Comparison of ENCODE assay signal across 8 cellular contexts in the genomic region with DNA sequence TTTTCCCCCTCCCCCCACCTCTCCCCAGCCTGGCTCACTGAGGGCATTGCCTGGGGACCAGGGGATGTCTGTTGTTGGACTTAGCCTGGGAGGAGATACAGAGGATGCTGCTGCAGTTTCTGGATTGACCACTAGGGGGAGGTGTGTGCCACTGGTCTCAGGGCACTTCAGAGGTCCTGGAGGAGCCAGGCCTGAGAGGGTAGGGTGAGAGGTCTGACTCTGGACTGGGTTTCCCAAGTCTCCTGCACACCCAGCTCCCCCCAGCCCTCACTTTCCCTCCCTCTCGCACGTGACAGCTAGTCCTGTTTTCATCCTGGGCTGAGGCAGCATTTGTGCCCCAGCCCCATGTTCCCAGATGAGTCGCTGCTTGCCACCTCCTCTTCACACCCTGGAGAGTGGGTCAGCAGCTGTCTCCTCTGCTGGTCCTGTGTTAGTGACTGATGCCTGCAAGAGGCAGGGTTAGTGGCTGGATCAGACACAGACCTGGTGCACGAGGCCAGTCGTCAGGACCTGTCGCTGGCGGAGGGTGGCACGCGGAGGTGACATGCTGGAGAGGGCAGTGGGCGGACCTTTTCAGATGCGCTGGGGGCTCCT. TPM values are rescaled to one million over a fixed set of nuclear protein-coding genes. Genes with fewer than 3 reads are reported as not detected.
DNase-seq lines count a peak whose midpoint lies in the region; ATAC-seq and TF ChIP-seq lines count a peak whose summit lies in the region.

No MANE protein-coding gene starts in this region.

- H3K27me3 ChIP-seq in SJSA1 (replicated peaks) (no peaks in the 10 kb centered on the region), ovary (no peaks in the 10 kb centered on the region), transverse colon (no peaks in the 10 kb centered on the region)

- DNase-seq in DMS114 treated with DMSO at 0.1 percent for 48 hours (lab: John Stamatoyannopoulos, UW; ENCODE audit: unreplicated experiment) (peak; percentile 44), SJSA1 (ENCODE audit: low read depth in 1 of 2, low spot score in 2 of 2) (peak; percentile 82 to 89), germinal center (ENCODE audit: low spot score) (peak; percentile 76), ovary (peak; percentile 27 to 57 (median 56)), transverse colon (peak; percentile 80)
- peak; percentile 74 for DNase-seq in activated gamma-delta T cell treated with anti-CD3 and anti-CD28 coated beads, Interleukin-2, amount 50 U/mL, for 16 hours (ENCODE audit: low read depth)

- WGBS in ovary, 3 donors = 82 to 88% (median 85%) methylated on average over 11 of the region's 11 CpGs
- WGBS in transverse colon (ENCODE audit: low coverage in 1 of 2), 2 donors = 78% methylated on average over 11 of the region's 11 CpGs; no CpG with 5 or more reads in 1 of the 2 donors

- peak; percentile 75 for TF ChIP-seq RAD21 in Ishikawa (IDR thresholded peaks at IDR 0.05; ENCODE audit: low read depth)

- H3K4me3 ChIP-seq in SJSA1 = no peak overlapping the region
- no peak overlapping the region for H3K4me3 ChIP-seq in ovary
- H3K4me3 ChIP-seq in transverse colon = no peak overlapping the region

- H3K27ac ChIP-seq in SJSA1 = no peak overlapping the region
- no peak overlapping the region for H3K27ac ChIP-seq in ovary
- H3K27ac ChIP-seq in transverse colon = no peak overlapping the region

- intact Hi-C loops in ovary (cut with DNase I) (loop anchor here in 3 of 4 donors (5.0 to 10.0 kb wide), 2 partner anchors 478 to 480 kb away; no protein-coding TSS in a partner anchor), transverse colon (cut with DNase I; ENCODE audit: low total_unique reads) (no loop called here)

- in situ Hi-C loops in transverse colon (cut with MboI; ENCODE audit: low pct_ligation_motif_present in 1 of 4, low pct_unique_long_range_greater_than_20kb in 1 of 4, low sequenced_read_pairs in 3 of 4) = no loop called here

- peak; percentile 69 for ATAC-seq in GM21390 (IDR thresholded peaks at IDR 0.05; ENCODE audit: unreplicated experiment)

- TF ChIP-seq CTCF in ovary (IDR thresholded peaks at IDR 0.05) (peak in 2 of 3 donors; percentile 35 to 42), transverse colon (IDR thresholded peaks at IDR 0.05) (peak; percentile 70 to 98 (median 90))

- no peaks in the 10 kb centered on the region for H3K4me1 ChIP-seq in SJSA1 (replicated peaks)
- H3K4me1 ChIP-seq in ovary (ENCODE audit: insufficient read depth) = no peaks in the 10 kb centered on the region
- no peaks in the 10 kb centered on the region for H3K4me1 ChIP-seq in transverse colon

- H3K9me3 ChIP-seq in SJSA1 (replicated peaks) (no peaks in the 10 kb centered on the region), ovary (no peaks in the 10 kb centered on the region), transverse colon (no peaks in the 10 kb centered on the region)

- TF ChIP-seq EP300 in Ishikawa (IDR thresholded peaks at IDR 0.05; ENCODE audit: borderline replicate concordance) (no peak), ovary (IDR thresholded peaks at IDR 0.05) (no peak), transverse colon (IDR thresholded peaks at IDR 0.05; ENCODE audit: low read depth) (no peak)

- H3K36me3 ChIP-seq in SJSA1 (no peaks in the 10 kb centered on the region), ovary (no peaks in the 10 kb centered on the region), transverse colon (no peaks in the 10 kb centered on the region)

- TF ChIP-seq POLR2A in ovary (IDR thresholded peaks at IDR 0.05) = no peak
- TF ChIP-seq POLR2A in transverse colon (IDR thresholded peaks at IDR 0.05) = no peak

TF ChIP-seq in Ishikawa, 13 proteins besides CTCF, POLR2A, EP300 and RAD21:
- TF ChIP-seq ZBTB7A (IDR thresholded peaks at IDR 0.05; ENCODE audit: low read depth) (no peak), CREB1 (IDR thresholded peaks at IDR 0.05; ENCODE audit: low read depth) (no peak)
- TF ChIP-seq, protein P1, sequence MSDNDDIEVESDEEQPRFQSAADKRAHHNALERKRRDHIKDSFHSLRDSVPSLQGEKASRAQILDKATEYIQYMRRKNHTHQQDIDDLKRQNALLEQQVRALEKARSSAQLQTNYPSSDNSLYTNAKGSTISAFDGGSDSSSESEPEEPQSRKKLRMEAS (IDR thresholded peaks at IDR 0.05) = no peak
- TF ChIP-seq, protein P2, sequence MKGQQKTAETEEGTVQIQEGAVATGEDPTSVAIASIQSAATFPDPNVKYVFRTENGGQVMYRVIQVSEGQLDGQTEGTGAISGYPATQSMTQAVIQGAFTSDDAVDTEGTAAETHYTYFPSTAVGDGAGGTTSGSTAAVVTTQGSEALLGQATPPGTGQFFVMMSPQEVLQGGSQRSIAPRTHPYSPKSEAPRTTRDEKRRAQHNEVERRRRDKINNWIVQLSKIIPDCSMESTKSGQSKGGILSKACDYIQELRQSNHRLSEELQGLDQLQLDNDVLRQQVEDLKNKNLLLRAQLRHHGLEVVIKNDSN (IDR thresholded peaks at IDR 0.05) = no peak

RNA-seq across cellular contexts. Expression of a gene that starts 4.4 kb away (rescaled TPM):
- total RNA-seq in SJSA1 (2014; rRNA removed; shearing (Covaris generic)) = not detected in 2 replicates
- total RNA-seq in ovary = not detected
- not detected for polyA plus RNA-seq in ovary
- total RNA-seq in transverse colon = not detected

RNA-seq across cellular contexts. Expression of a gene that starts 8.8 kb away (rescaled TPM):
- 0.68 TPM in 1 of 2 replicates, not detected in the other for total RNA-seq in SJSA1 (2014; rRNA removed; shearing (Covaris generic))
- total RNA-seq in ovary (under 1 TPM in 1 of 7 donors, not detected in 6; 0.28 TPM), transverse colon (not detected)
- polyA plus RNA-seq in ovary = not detected

RNA-seq across cellular contexts. Expression of a gene that starts 53.4 kb away (rescaled TPM):
- 0.03 TPM in 1 of 2 replicates, not detected in the other for total RNA-seq in SJSA1 (2014; rRNA removed; shearing (Covaris generic))
- total RNA-seq in ovary = under 1 TPM in 6 of 7 donors, not detected in 1; 0.07 to 0.34 (median 0.22) TPM
- polyA plus RNA-seq in ovary = under 1 TPM; 0.17 to 0.65 TPM
- under 1 TPM in 2 of 4 donors, not detected in 2; 0.41 to 0.64 TPM for total RNA-seq in transverse colon
